ENCODE assay signal across 9 cellular contexts in the genomic region with DNA sequence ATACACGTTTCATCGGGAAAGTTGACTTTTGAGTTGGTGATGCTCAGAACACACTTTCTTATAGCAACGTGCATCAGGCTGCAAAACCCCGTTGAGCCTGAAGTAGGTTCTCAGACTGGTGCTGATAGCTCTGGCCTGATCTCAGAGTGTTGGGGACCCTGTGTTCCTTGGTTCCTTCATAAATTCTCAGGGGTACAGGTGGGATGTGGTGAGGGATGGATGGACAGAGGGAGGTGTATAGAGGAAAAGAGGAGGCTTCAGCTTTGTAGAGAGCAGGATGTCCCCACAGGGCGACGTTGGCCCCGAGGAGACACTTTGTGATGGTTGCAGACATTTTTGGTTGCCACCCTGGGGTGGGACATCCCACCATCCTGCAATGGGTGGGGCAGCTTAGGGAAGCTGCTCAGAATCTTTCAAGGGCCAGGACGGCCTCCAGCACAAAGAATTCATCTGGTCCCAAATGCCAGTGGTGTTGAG. TPM values are rescaled to one million over a fixed set of nuclear protein-coding genes. Genes with fewer than 3 reads are reported as not detected.
A peak's percentile ranks its signal among the peaks of the same experiment; 100 is the strongest.
DNase-seq lines count a peak whose midpoint lies in the region; ATAC-seq lines count a peak whose summit lies in the region.
"Had no signal": no experiment of that assay in that cellular context is flagged by ENCODE, and none has a peak within 500 bp of the region (broad histone marks: within the 10 kb centered on the region; RNA-seq: fewer than 3 reads in every experiment).

No MANE protein-coding gene starts in this region.

- ATAC-seq in GM21390 (IDR thresholded peaks at IDR 0.05; ENCODE audit: unreplicated experiment) (no peak), left colon (no peak), HG03520 (IDR thresholded peaks at IDR 0.05; ENCODE audit: unreplicated experiment) (no peak)

- H3K9me3 ChIP-seq in BLaER1 (no peaks in the 10 kb centered on the region), KOPT-K1 (ENCODE audit: insufficient read depth, low read length, poor library complexity, severe bottlenecking) (no peaks in the 10 kb centered on the region), endocrine pancreas (ENCODE audit: control insufficient read depth, low read length) (no peaks in the 10 kb centered on the region)

- H3K4me1 ChIP-seq in BLaER1 (peaks cover 62% of the 10 kb centered on the region), endocrine pancreas (ENCODE audit: control insufficient read depth, insufficient read depth, low read length) (no peaks in the 10 kb centered on the region), rectal smooth muscle tissue (ENCODE audit: control insufficient read depth, insufficient read depth, low read length) (peaks cover 24% of the 10 kb centered on the region)

- peak overlapping the region; percentile 82 for H3K27ac ChIP-seq in BLaER1
- peak overlapping the region; percentile 94 for H3K27ac ChIP-seq in KOPT-K1 (ENCODE audit: low read depth, low read length, poor library complexity, severe bottlenecking)
- peak overlapping the region; percentile 72 for H3K27ac ChIP-seq in rectal smooth muscle tissue (ENCODE audit: low read depth, low read length)

- DNase-seq in inferior parietal cortex (ENCODE audit: extremely low spot score) (no peak), left colon (no peak)
- DNase-seq: amniotic stem cell had no signal

- intact Hi-C loops in left colon (cut with DNase I, micrococcal nuclease): no loop called here

- H3K4me2 ChIP-seq in BLaER1: peak overlapping the region; percentile 99

- no peaks in the 10 kb centered on the region for H3K27me3 ChIP-seq in BLaER1
- no peaks in the 10 kb centered on the region for H3K27me3 ChIP-seq in endocrine pancreas (ENCODE audit: control insufficient read depth, insufficient read depth, low read length)
- H3K27me3 ChIP-seq in rectal smooth muscle tissue (ENCODE audit: control insufficient read depth, insufficient read depth, low read length): no peaks in the 10 kb centered on the region

- peaks cover 4% of the 10 kb centered on the region; the same call in 1 of the 2 replicates for H3K36me3 ChIP-seq in BLaER1
- peaks cover 72% of the 10 kb centered on the region for H3K36me3 ChIP-seq in KOPT-K1 (ENCODE audit: insufficient read depth, low read length)
- no peaks in the 10 kb centered on the region for H3K36me3 ChIP-seq in endocrine pancreas (ENCODE audit: control insufficient read depth, insufficient read depth, low read length)
- H3K36me3 ChIP-seq in rectal smooth muscle tissue (ENCODE audit: control insufficient read depth, insufficient read depth, low read length): no peaks in the 10 kb centered on the region

- H3K4me3 ChIP-seq in BLaER1 (peak overlapping the region; percentile 99), endocrine pancreas (ENCODE audit: control insufficient read depth, insufficient read depth, low read length) (peak overlapping the region; percentile 93), rectal smooth muscle tissue (ENCODE audit: low read length) (no peak overlapping the region)

- peaks cover 37% of the 10 kb centered on the region for H4K20me1 ChIP-seq in BLaER1

- H3K9ac ChIP-seq in BLaER1: peak overlapping the region; percentile 96
- peak overlapping the region; percentile 82 for H3K9ac ChIP-seq in endocrine pancreas (ENCODE audit: control insufficient read depth, insufficient read depth, low read length)
- H3K9ac ChIP-seq in rectal smooth muscle tissue (ENCODE audit: low read length): no peak overlapping the region

RNA-seq across cellular contexts. Expression of a gene that starts 2.5 kb away (rescaled TPM):
- total RNA-seq in left colon: 100 to 1,000 TPM; 164 to 191 TPM

RNA-seq across cellular contexts. Expression of a gene that starts 58.3 kb away (rescaled TPM):
- total RNA-seq in left colon: under 1 TPM in 1 of 2 donors, not detected in 1; 0.11 TPM
